19 cellular contexts compared by ENCODE assay signal in genomic region chr12:12903642-12904609, GRCh38. TPM values are rescaled to one million over a fixed set of nuclear protein-coding genes. Genes with fewer than 3 reads are reported as not detected.
DNase-seq lines count a peak whose midpoint lies in the region; ATAC-seq, FAIRE-seq and TF ChIP-seq lines count a peak whose summit lies in the region.
"Had no signal": no experiment of that assay in that cellular context is flagged by ENCODE, and none has a peak within 500 bp of the region (broad histone marks: within the 10 kb centered on the region; RNA-seq: fewer than 3 reads in every experiment).

No MANE protein-coding gene starts in this region.

- peak overlapping the region; percentile 88 for H3K27ac Mint-ChIP-seq in type B pancreatic cell
- H3K27ac Mint-ChIP-seq: CD4-positive, CD25-positive, alpha-beta regulatory T cell; GM23338 had no signal

- H3K9me3 Mint-ChIP-seq in type B pancreatic cell, result no peaks in the 10 kb centered on the region
- H3K9me3 Mint-ChIP-seq: GM23338 had no signal

- DNase-seq in KBM-7 (peak; percentile 59), ascending aorta (ENCODE audit: low spot score in 2 of 2) (no peak), HepG2 (ENCODE audit: low spot score) (peak; percentile 58), type B pancreatic cell (ENCODE audit: extremely low spot score, unreplicated experiment) (no peak), HuH-7 (ENCODE audit: low spot score) (no peak), frontal cortex (ENCODE audit: low spot score in 2 of 2) (no peak), ureter (ENCODE audit: low spot score) (no peak)
- DNase-seq: activated gamma-delta T cell; body of pancreas; CD4-positive, CD25-positive, alpha-beta regulatory T cell; effector CD4-positive, alpha-beta T cell; NCI-H146; OCI-M1; stimulated activated naive CD8-positive, alpha-beta T cell treated with anti-CD3 and anti-CD28 coated beads, Interleukin-15, Interleukin-2, amounts not matched to agents 100 U/mL and 50 U/mL, for 24 hours; SW 1271 had no signal

- TF ChIP-seq EP300 in HepG2 (IDR thresholded peaks at IDR 0.05; ENCODE audit: low read depth in 2 of 2, low read length in 2 of 2) (no peak), HepG2 (CRISPR knock-in tag; IDR thresholded peaks at IDR 0.05; ENCODE audit: borderline replicate concordance) (no peak)

- H3K36me3 ChIP-seq in ascending aorta (peaks cover 6 to 9% of the 10 kb centered on the region in 2 donors), HepG2 (replicated peaks in 1 of 2; ENCODE audit: control insufficient read depth in 1 of 2, insufficient read depth in 2 of 2, low read length in 2 of 2) (no peaks in the 10 kb centered on the region)
- H3K36me3 ChIP-seq: neutrophil had no signal

- no peak for FAIRE-seq in HepG2 (lab: Jason Lieb, UNC)
- no peak for FAIRE-seq in frontal cortex (lab: Jason Lieb, UNC)

- H3K4me1 ChIP-seq in ascending aorta, result peaks cover 3 to 47% of the 10 kb centered on the region in 2 donors
- peaks cover 21% of the 10 kb centered on the region for H3K4me1 ChIP-seq in HepG2 (ENCODE audit: insufficient read depth, low read length)
- H3K4me1 ChIP-seq: body of pancreas had no signal

- H3K4me3 ChIP-seq in ascending aorta, result peak overlapping the region in 1 of 2 donors; percentile 58
- H3K4me3 ChIP-seq in HepG2 (replicated peaks in 1 of 3; ENCODE audit: insufficient read depth in 1 of 3, low read depth in 2 of 3, low read length in 3 of 3), result no peak overlapping the region
- H3K4me3 ChIP-seq: body of pancreas, GM23338, lung had no signal

- in situ Hi-C loops in KBM-7 (cut with MboI; ENCODE audit: low pct_unique_long_range_greater_than_20kb, low sequenced_read_pairs), result no loop called here
- in situ Hi-C loops in HepG2 (cut with HindIII; ENCODE audit: extremely low pct_ligation_motif_present, low pct_unique_long_range_greater_than_20kb), result no loop called here

- TF ChIP-seq CTCF in ascending aorta (IDR thresholded peaks at IDR 0.05) (no peak), HepG2 (CRISPR knock-in tag; IDR thresholded peaks at IDR 0.05) (no peak), type B pancreatic cell (conservative IDR thresholded peaks at IDR 0.05) (no peak)

- H3K9me3 ChIP-seq in ascending aorta (no peaks in the 10 kb centered on the region), HepG2 (ENCODE audit: low read length) (no peaks in the 10 kb centered on the region)
- H3K9me3 ChIP-seq: body of pancreas, neutrophil had no signal

- H3K27ac ChIP-seq in ascending aorta (peak overlapping the region; percentile 93 to 96), HepG2 (ENCODE audit: extremely low read length, insufficient read depth, low read length) (no peak overlapping the region)
- H3K27ac ChIP-seq: body of pancreas, neutrophil had no signal

- H3K27me3 ChIP-seq in ascending aorta (no peaks in the 10 kb centered on the region), HepG2 (ENCODE audit: control insufficient read depth in 1 of 2, insufficient read depth in 2 of 2, low read length in 2 of 2) (peaks cover 1 to 14% of the 10 kb centered on the region in 2 experiments; a peak in 4 of 5 replicates)
- H3K27me3 ChIP-seq: body of pancreas had no signal

- no peak overlapping the region for H2AFZ ChIP-seq in HepG2 (ENCODE audit: low read length)
- H2AFZ ChIP-seq: GM23338 had no signal

- H4K20me1 ChIP-seq in HepG2 (ENCODE audit: insufficient read depth, low read length), result no peaks in the 10 kb centered on the region

- CTCF ChIA-PET in HepG2 (lab: Yijun Ruan, JAX; ENCODE audit: low intra/inter-chr PET ratio, low total read pairs), result no interaction called here

- WGBS in HepG2 (ENCODE audit: low lambda C conversion rate), result 55% methylated on average over 14 of the region's 14 CpGs

- POLR2A ChIA-PET in HepG2 (lab: Yijun Ruan, JAX), result no interaction called here

- intact Hi-C loops in ascending aorta (cut with DNase I) (loop anchor here (5.0 to 10.0 kb wide), 2 partner anchors 293 to 1139 kb away; partner anchors contain the start of gene EMP1), HepG2 (cut with micrococcal nuclease; ENCODE audit: unreplicated experiment) (no loop called here)

- H3K4me3 Mint-ChIP-seq in type B pancreatic cell, result peak overlapping the region; percentile 63
- H3K4me3 Mint-ChIP-seq: CD4-positive, CD25-positive, alpha-beta regulatory T cell; GM23338 had no signal

- H3K36me3 Mint-ChIP-seq in type B pancreatic cell, result peaks cover 36% of the 10 kb centered on the region
- H3K36me3 Mint-ChIP-seq: CD4-positive, CD25-positive, alpha-beta regulatory T cell had no signal

- TF ChIP-seq RAD21 in HepG2 (CRISPR knock-in tag; IDR thresholded peaks at IDR 0.05), result no peak

- H3K4me1 Mint-ChIP-seq in type B pancreatic cell (ENCODE audit: unreplicated experiment), result no peaks in the 10 kb centered on the region
- H3K4me1 Mint-ChIP-seq: GM23338 had no signal

- peaks cover 18% of the 10 kb centered on the region for H3K27me3 Mint-ChIP-seq in type B pancreatic cell

- H3K4me2 ChIP-seq in HepG2 (ENCODE audit: low read depth, low read length), result peak overlapping the region; percentile 10; the same call in 1 of the 2 replicates
- H3K4me2 ChIP-seq: GM23338 had no signal

- H3K79me2 ChIP-seq in HepG2 (ENCODE audit: insufficient read depth, low read length), result no peaks in the 10 kb centered on the region

- no peak for TF ChIP-seq POLR2A in HepG2 (IDR thresholded peaks at IDR 0.05; ENCODE audit: insufficient read depth in 1 of 2, low read depth in 2 of 2, low read length in 2 of 2)

- no peak overlapping the region for H3K9ac ChIP-seq in HepG2 (ENCODE audit: insufficient read depth, low read depth, low read length)

- no TSS peak for BruUV-seq in HepG2 (replicated peaks; lab: Mats Ljungman, UMichigan)

- ATAC-seq in HepG2 (peak; percentile 37; the same call in 2 of the 3 replicates), GM18873 (IDR thresholded peaks at IDR 0.05; ENCODE audit: low FRiP score, unreplicated experiment) (no peak)
- ATAC-seq: body of pancreas; GM23338; stimulated activated naive CD8-positive, alpha-beta T cell treated with anti-CD3 and anti-CD28 coated beads, Interleukin-15, Interleukin-2, amounts not matched to agents 100 U/mL and 50 U/mL, for 24 hours had no signal

TF ChIP-seq in HepG2, 621 proteins besides CTCF, POLR2A, EP300 and RAD21 (continues in another document):
- no peak for TF ChIP-seq ZFP62 (CRISPR knock-in tag; IDR thresholded peaks at IDR 0.05)
- TF ChIP-seq SMARCE1 (IDR thresholded peaks at IDR 0.05; ENCODE audit: borderline replicate concordance), result no peak
- TF ChIP-seq ZNF33A (CRISPR knock-in tag; IDR thresholded peaks at IDR 0.05; ENCODE audit: borderline replicate concordance), result no peak

RNA-seq across cellular contexts. Expression of gene GPRC5A, which starts 12.6 kb away (rescaled TPM):
- total RNA-seq in ascending aorta (23.8 TPM), HepG2 (2016; rRNA removed; fragmentation: Illumina TruSeq; extraction: Trizol) (0.24 and 0.27 TPM in 2 replicates), type B pancreatic cell (ENCODE audit: low replicate concordance) (152 and 1,119 TPM in 2 replicates), frontal cortex (under 0.01 TPM), ureter (26.2 TPM)
- 0.18 TPM in 1 of 2 replicates, not detected in the other for total RNA-seq in HepG2 (2016; cell fraction: cytosol; rRNA removed; fragmentation: Illumina TruSeq; extraction: Trizol; ENCODE audit: low read depth)
- total RNA-seq in HepG2 (2016; cell fraction: insoluble cytoplasmic fraction; rRNA removed; fragmentation: Illumina TruSeq; extraction: Trizol), result 0.18 and 0.80 TPM in 2 replicates
- 0.06 and 0.07 TPM in 2 replicates for total RNA-seq in HepG2 (2016; cell fraction: membrane; rRNA removed; fragmentation: Illumina TruSeq; extraction: Trizol)
- total RNA-seq in HepG2 (2016; cell fraction: nucleus; rRNA removed; fragmentation: Illumina TruSeq; extraction: Trizol), result 0.63 and 1.0 TPM in 2 replicates
- 3.0 and 3.3 TPM in 2 replicates for polyA plus RNA-seq in HepG2 (2011; rRNA removed)
- 3.3 TPM in 2 replicates for polyA plus RNA-seq in HepG2 (2011; cell fraction: cytosol; rRNA removed)
- polyA plus RNA-seq in HepG2 (2011; cell fraction: nucleus; rRNA removed), result 1.1 and 1.2 TPM in 2 replicates
- polyA plus RNA-seq in HepG2 (2012), result 0.38 and 0.91 TPM in 2 replicates
- 0.05 and 0.16 TPM in 2 replicates for polyA plus RNA-seq in HepG2 (2016; cell fraction: cytosol; fragmentation: Illumina TruSeq; extraction: Trizol; ENCODE audit: low read depth)
- polyA plus RNA-seq in HepG2 (2016; cell fraction: insoluble cytoplasmic fraction; fragmentation: Illumina TruSeq; extraction: Trizol; ENCODE audit: low read depth), result 0.49 and 0.73 TPM in 2 replicates
- polyA plus RNA-seq in HepG2 (2016; cell fraction: membrane; fragmentation: Illumina TruSeq; extraction: Trizol; ENCODE audit: low read depth), result 0.24 and 0.27 TPM in 2 replicates
- polyA plus RNA-seq in HepG2 (2016; cell fraction: nucleus; fragmentation: Illumina TruSeq; extraction: Trizol; ENCODE audit: insufficient read depth, low read depth), result 1.00 and 1.3 TPM in 2 replicates
- 20.8 and 1,453 TPM in 2 replicates for polyA minus RNA-seq in HepG2 (2011; rRNA and poly(A)+ RNA removed; ENCODE audit: low replicate concordance)
- 2.6 and 2.8 TPM in 2 replicates for polyA minus RNA-seq in HepG2 (2011; cell fraction: cytosol; rRNA and poly(A)+ RNA removed)
- 1.1 and 1.4 TPM in 2 replicates for polyA minus RNA-seq in HepG2 (2011; cell fraction: nucleus; rRNA and poly(A)+ RNA removed)
- polyA plus RNA-seq: CD4-positive, CD25-positive, alpha-beta regulatory T cell had no signal

RNA-seq across cellular contexts. Expression of gene GPRC5D, which starts 48.0 kb away (rescaled TPM):
- total RNA-seq in ascending aorta (not detected), HepG2 (2016; rRNA removed; fragmentation: Illumina TruSeq; extraction: Trizol) (not detected in 2 replicates), type B pancreatic cell (ENCODE audit: low replicate concordance) (5.5 TPM in 1 of 2 replicates, not detected in the other), frontal cortex (not detected), ureter (0.47 TPM)
- not detected in 2 replicates for total RNA-seq in HepG2 (2016; cell fraction: cytosol; rRNA removed; fragmentation: Illumina TruSeq; extraction: Trizol; ENCODE audit: low read depth)
- not detected in 2 replicates for total RNA-seq in HepG2 (2016; cell fraction: insoluble cytoplasmic fraction; rRNA removed; fragmentation: Illumina TruSeq; extraction: Trizol)
- total RNA-seq in HepG2 (2016; cell fraction: membrane; rRNA removed; fragmentation: Illumina TruSeq; extraction: Trizol), result not detected in 2 replicates
- not detected in 2 replicates for total RNA-seq in HepG2 (2016; cell fraction: nucleus; rRNA removed; fragmentation: Illumina TruSeq; extraction: Trizol)
- not detected in 2 replicates for polyA plus RNA-seq in HepG2 (2011; rRNA removed)
- 0.12 TPM in 1 of 2 replicates, not detected in the other for polyA plus RNA-seq in HepG2 (2011; cell fraction: cytosol; rRNA removed)
- not detected in 2 replicates for polyA plus RNA-seq in HepG2 (2011; cell fraction: nucleus; rRNA removed)
- 0.31 and 0.55 TPM in 2 replicates for polyA plus RNA-seq in HepG2 (2012)
- polyA plus RNA-seq in HepG2 (2016; cell fraction: cytosol; fragmentation: Illumina TruSeq; extraction: Trizol; ENCODE audit: low read depth), result not detected in 2 replicates
- not detected in 2 replicates for polyA plus RNA-seq in HepG2 (2016; cell fraction: insoluble cytoplasmic fraction; fragmentation: Illumina TruSeq; extraction: Trizol; ENCODE audit: low read depth)
- not detected in 2 replicates for polyA plus RNA-seq in HepG2 (2016; cell fraction: membrane; fragmentation: Illumina TruSeq; extraction: Trizol; ENCODE audit: low read depth)
- not detected in 2 replicates for polyA plus RNA-seq in HepG2 (2016; cell fraction: nucleus; fragmentation: Illumina TruSeq; extraction: Trizol; ENCODE audit: insufficient read depth, low read depth)
- not detected in 2 replicates for polyA minus RNA-seq in HepG2 (2011; rRNA and poly(A)+ RNA removed; ENCODE audit: low replicate concordance)
- not detected in 2 replicates for polyA minus RNA-seq in HepG2 (2011; cell fraction: cytosol; rRNA and poly(A)+ RNA removed)
- not detected in 2 replicates for polyA minus RNA-seq in HepG2 (2011; cell fraction: nucleus; rRNA and poly(A)+ RNA removed)
- total RNA-seq: body of pancreas; CD4-positive, CD25-positive, alpha-beta regulatory T cell; GM23338; lung had no signal
- polyA plus RNA-seq: GM23338 had no signal

Comparison
In these comparisons a context has a peak if more than half of its experiments do, and no peak if none do; other contexts are left out.
1. DNase-seq: peak in KBM-7 (single experiment) and HepG2 (single experiment); none in ascending aorta (0 of 2), type B pancreatic cell (single experiment), HuH-7 (single experiment), frontal cortex (0 of 2) and ureter (single experiment).
2. RNA of gene GPRC5A, which starts 12.6 kb away (total RNA-seq): 152 to 1,119 TPM in type B pancreatic cell, 26.2 TPM in ureter (single experiment) and 23.8 TPM in ascending aorta (single experiment); 0.06 to 1.0 TPM in HepG2 and under 0.01 TPM in frontal cortex (single experiment); every median in the first group is over 10 times any median in the second.